16 cellular contexts compared by ENCODE assay signal in genomic region chr19:47671499-47671898, GRCh38. TPM values are rescaled to one million over a fixed set of nuclear protein-coding genes. Genes with fewer than 3 reads are reported as not detected.
DNase-seq lines count a peak whose midpoint lies in the region; ATAC-seq and TF ChIP-seq lines count a peak whose summit lies in the region.
"Had no signal": no experiment of that assay in that cellular context is flagged by ENCODE, and none has a peak within 500 bp of the region (broad histone marks: within the 10 kb centered on the region; RNA-seq: fewer than 3 reads in every experiment).

No MANE protein-coding gene starts in this region.

- no peak for ATAC-seq in CD4-positive, alpha-beta T cell (ENCODE audit: poor library complexity)
- ATAC-seq in CD8-positive, alpha-beta T cell = no peak
- no peak for ATAC-seq in activated T-helper 17 cell treated with anti-CD3 and anti-CD28 coated beads, Interleukin-2, amount 50 U/mL, for 72 hours (replicated peaks)
- ATAC-seq in stimulated activated effector memory CD8-positive, alpha-beta T cell treated with anti-CD3 and anti-CD28 coated beads, Interleukin-12 subunit alpha, Interleukin-12 subunit beta, amount 100 ng/mL, for 72 hours = no peak
- ATAC-seq: A549, GM12878, K562 had no signal

- no peaks in the 10 kb centered on the region for H3K9me3 ChIP-seq in CD4-positive, alpha-beta T cell (ENCODE audit: control insufficient read depth, low read length)
- H3K9me3 ChIP-seq in CD8-positive, alpha-beta T cell (ENCODE audit: low read length) = no peaks in the 10 kb centered on the region
- H3K9me3 ChIP-seq: A549, BE2C had no signal

- no peak for TF ChIP-seq CTCF in CD4-positive, alpha-beta T cell (IDR thresholded peaks at IDR 0.05)
- no peak for TF ChIP-seq CTCF in CD8-positive, alpha-beta T cell (IDR thresholded peaks at IDR 0.05)
- no peak for TF ChIP-seq CTCF in GM13977 (IDR thresholded peaks at IDR 0.05; ENCODE audit: extremely low read depth, insufficient read depth, missing control alignments)

- peaks cover 47% of the 10 kb centered on the region for H3K36me3 Mint-ChIP-seq in CD4-positive, alpha-beta T cell (ENCODE audit: low read depth)
- H3K36me3 Mint-ChIP-seq in CD8-positive, alpha-beta T cell = peaks cover 49% of the 10 kb centered on the region
- peaks cover 31% of the 10 kb centered on the region for H3K36me3 Mint-ChIP-seq in activated T-helper 17 cell treated with anti-CD3 and anti-CD28 coated beads, Interleukin-2, amount 50 U/mL, for 72 hours (ENCODE audit: low read depth)
- H3K36me3 Mint-ChIP-seq in stimulated activated effector memory CD8-positive, alpha-beta T cell treated with anti-CD3 and anti-CD28 coated beads, Interleukin-12 subunit alpha, Interleukin-12 subunit beta, amount 100 ng/mL, for 72 hours = peaks cover 12% of the 10 kb centered on the region

- no peak overlapping the region for H3K4me3 Mint-ChIP-seq in CD4-positive, alpha-beta T cell
- no peak overlapping the region for H3K4me3 Mint-ChIP-seq in CD8-positive, alpha-beta T cell
- no peak overlapping the region for H3K4me3 Mint-ChIP-seq in activated T-helper 17 cell treated with anti-CD3 and anti-CD28 coated beads, Interleukin-2, amount 50 U/mL, for 72 hours
- no peak overlapping the region for H3K4me3 Mint-ChIP-seq in stimulated activated effector memory CD8-positive, alpha-beta T cell treated with anti-CD3 and anti-CD28 coated beads, Interleukin-12 subunit alpha, Interleukin-12 subunit beta, amount 100 ng/mL, for 72 hours
- H3K4me3 Mint-ChIP-seq: H9, HFFc6 had no signal

- intact Hi-C loops in CD4-positive, alpha-beta T cell (cut with DNase I, micrococcal nuclease) = no loop called here
- intact Hi-C loops in CD8-positive, alpha-beta T cell (cut with DNase I, micrococcal nuclease) = no loop called here

- no peak overlapping the region for H3K4me3 ChIP-seq in CD8-positive, alpha-beta T cell (ENCODE audit: low read depth, low read length)
- H3K4me3 ChIP-seq: A549, GM12878, K562 had no signal

- no peak for DNase-seq in CD4-positive, alpha-beta T cell
- DNase-seq in CD8-positive, alpha-beta T cell = no peak
- DNase-seq in stimulated activated effector memory CD8-positive, alpha-beta T cell treated with anti-CD3 and anti-CD28 coated beads, Interleukin-12 subunit alpha, Interleukin-12 subunit beta, amount 100 ng/mL, for 72 hours (ENCODE audit: low spot score in 2 of 2) = no peak
- no peak for DNase-seq in GM13977 (ENCODE audit: low spot score)
- DNase-seq in GF-D8 (lab: John Stamatoyannopoulos, UW) = no peak
- DNase-seq: BE2C, Calu3, DMS 273 treated with DMSO at 0.1 percent for 48 hours, GOT3, H9, HFFc6 had no signal

- CTCF ChIA-PET in CD4-positive, alpha-beta T cell (lab: Charles Lee) = no interaction called here
- CTCF ChIA-PET in CD8-positive, alpha-beta T cell (lab: Charles Lee) = no interaction called here

- peak overlapping the region; percentile 47 for H3K27ac Mint-ChIP-seq in CD4-positive, alpha-beta T cell
- peak overlapping the region; percentile 37 for H3K27ac Mint-ChIP-seq in CD8-positive, alpha-beta T cell
- peak overlapping the region; percentile 54 for H3K27ac Mint-ChIP-seq in activated T-helper 17 cell treated with anti-CD3 and anti-CD28 coated beads, Interleukin-2, amount 50 U/mL, for 72 hours
- H3K27ac Mint-ChIP-seq in stimulated activated effector memory CD8-positive, alpha-beta T cell treated with anti-CD3 and anti-CD28 coated beads, Interleukin-12 subunit alpha, Interleukin-12 subunit beta, amount 100 ng/mL, for 72 hours = peak overlapping the region; percentile 69
- H3K27ac Mint-ChIP-seq: H9, HFFc6 had no signal

- POLR2A ChIA-PET in CD4-positive, alpha-beta T cell (lab: Charles Lee) = no interaction called here
- POLR2A ChIA-PET in CD8-positive, alpha-beta T cell (lab: Charles Lee) = no interaction called here

- no peaks in the 10 kb centered on the region for H3K4me1 ChIP-seq in CD8-positive, alpha-beta T cell (ENCODE audit: insufficient read depth, low read length)

- H3K36me3 ChIP-seq in CD8-positive, alpha-beta T cell (ENCODE audit: insufficient read depth, low read length) = peaks cover 28% of the 10 kb centered on the region

- in situ Hi-C loops in GM13977 (cut with MboI; ENCODE audit: low pct_unique_long_range_greater_than_20kb, low sequenced_read_pairs, unreplicated experiment) = no loop called here

- H3K4me1 Mint-ChIP-seq in CD4-positive, alpha-beta T cell (ENCODE audit: low read depth) = no peaks in the 10 kb centered on the region
- peaks cover 8% of the 10 kb centered on the region for H3K4me1 Mint-ChIP-seq in CD8-positive, alpha-beta T cell (ENCODE audit: low read depth)
- peaks cover 13% of the 10 kb centered on the region for H3K4me1 Mint-ChIP-seq in activated T-helper 17 cell treated with anti-CD3 and anti-CD28 coated beads, Interleukin-2, amount 50 U/mL, for 72 hours
- H3K4me1 Mint-ChIP-seq in stimulated activated effector memory CD8-positive, alpha-beta T cell treated with anti-CD3 and anti-CD28 coated beads, Interleukin-12 subunit alpha, Interleukin-12 subunit beta, amount 100 ng/mL, for 72 hours = peaks cover 15% of the 10 kb centered on the region

- H3K9me3 Mint-ChIP-seq in CD4-positive, alpha-beta T cell = no peaks in the 10 kb centered on the region
- H3K9me3 Mint-ChIP-seq in CD8-positive, alpha-beta T cell = no peaks in the 10 kb centered on the region
- H3K9me3 Mint-ChIP-seq in activated T-helper 17 cell treated with anti-CD3 and anti-CD28 coated beads, Interleukin-2, amount 50 U/mL, for 72 hours = no peaks in the 10 kb centered on the region
- no peaks in the 10 kb centered on the region for H3K9me3 Mint-ChIP-seq in stimulated activated effector memory CD8-positive, alpha-beta T cell treated with anti-CD3 and anti-CD28 coated beads, Interleukin-12 subunit alpha, Interleukin-12 subunit beta, amount 100 ng/mL, for 72 hours
- H3K9me3 Mint-ChIP-seq: H9, HFFc6 had no signal

- H3K27me3 Mint-ChIP-seq in CD4-positive, alpha-beta T cell = no peaks in the 10 kb centered on the region
- no peaks in the 10 kb centered on the region for H3K27me3 Mint-ChIP-seq in CD8-positive, alpha-beta T cell (ENCODE audit: low read depth)
- H3K27me3 Mint-ChIP-seq in activated T-helper 17 cell treated with anti-CD3 and anti-CD28 coated beads, Interleukin-2, amount 50 U/mL, for 72 hours = no peaks in the 10 kb centered on the region

- no peaks in the 10 kb centered on the region for H3K27me3 ChIP-seq in CD4-positive, alpha-beta T cell (ENCODE audit: control insufficient read depth, insufficient read depth, low read length)
- H3K27me3 ChIP-seq in CD8-positive, alpha-beta T cell (ENCODE audit: insufficient read depth, low read length) = no peaks in the 10 kb centered on the region
- H3K27me3 ChIP-seq: BE2C had no signal

- no peak overlapping the region for H3K27ac ChIP-seq in CD4-positive, alpha-beta T cell (ENCODE audit: low read depth, low read length)
- H3K27ac ChIP-seq in CD8-positive, alpha-beta T cell (ENCODE audit: low read depth, low read length) = no peak overlapping the region
- H3K27ac ChIP-seq: A549, C4-2B had no signal

RNA-seq across cellular contexts. Expression of gene EHD2, which starts 41.7 kb away (rescaled TPM):
- under 1 TPM in 1 of 2 experiments, not detected in 1; 0.16 TPM for total RNA-seq in CD4-positive, alpha-beta T cell
- total RNA-seq in CD8-positive, alpha-beta T cell = under 1 TPM in 1 of 2 experiments, not detected in 1; 0.25 TPM
- 1 to 10 TPM in 1 of 2 donors, under 1 TPM in 1; 0.35 to 8.2 TPM for total RNA-seq in activated T-helper 17 cell treated with anti-CD3 and anti-CD28 coated beads, Interleukin-2, amount 50 U/mL, for 72 hours
